Comparison of ENCODE assay signal across 8 cellular contexts in the genomic region with DNA sequence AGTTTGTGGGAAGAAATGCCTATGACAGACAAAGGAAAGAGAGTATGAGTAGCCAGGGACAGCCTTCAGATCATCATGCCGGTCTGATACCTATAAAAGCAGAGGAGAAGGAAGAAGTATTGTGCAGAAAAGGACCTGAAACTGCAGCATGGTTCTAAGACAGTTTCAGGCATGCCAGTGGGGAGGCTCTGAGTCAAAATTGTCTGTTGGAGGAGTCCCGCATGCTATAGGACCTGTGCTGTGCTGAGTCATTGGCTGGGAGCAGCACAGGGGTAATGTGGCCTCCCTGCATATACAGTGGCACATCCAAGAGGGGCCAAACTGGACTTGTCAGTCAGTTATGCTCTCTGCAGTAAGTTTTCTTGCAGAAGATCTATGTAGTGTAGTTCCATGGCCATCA. TPM values are rescaled to one million over a fixed set of nuclear protein-coding genes. Genes with fewer than 3 reads are reported as not detected.
DNase-seq lines count a peak whose midpoint lies in the region; ATAC-seq, FAIRE-seq and TF ChIP-seq lines count a peak whose summit lies in the region.

No MANE protein-coding gene starts in this region.

- CTCF ChIA-PET in HepG2 (lab: Yijun Ruan, JAX; ENCODE audit: low intra/inter-chr PET ratio, low total read pairs), result no interaction called here

- H3K9me3 ChIP-seq in mucosa of descending colon, result no peaks in the 10 kb centered on the region
- H3K9me3 ChIP-seq in esophagus squamous epithelium, result no peaks in the 10 kb centered on the region
- no peaks in the 10 kb centered on the region for H3K9me3 ChIP-seq in HepG2 (ENCODE audit: low read length)

- H3K4me1 ChIP-seq in mucosa of descending colon (ENCODE audit: low read depth), result no peaks in the 10 kb centered on the region
- no peaks in the 10 kb centered on the region for H3K4me1 ChIP-seq in esophagus squamous epithelium
- no peaks in the 10 kb centered on the region for H3K4me1 ChIP-seq in HepG2 (ENCODE audit: insufficient read depth, low read length)

- FAIRE-seq in GM12891 (lab: Jason Lieb, UNC), result peak; percentile 94
- FAIRE-seq in HepG2 (lab: Jason Lieb, UNC), result no peak

- no peak overlapping the region for H2AFZ ChIP-seq in HepG2 (ENCODE audit: low read length)

- H3K27me3 ChIP-seq in esophagus squamous epithelium (peaks cover 0 to 21% (median 0%) of the 10 kb centered on the region in 4 donors), HepG2 (ENCODE audit: control insufficient read depth in 1 of 2, insufficient read depth in 2 of 2, low read length in 2 of 2) (no peaks in the 10 kb centered on the region; a peak in 3 of 5 replicates)

- in situ Hi-C loops in HepG2 (cut with HindIII; ENCODE audit: extremely low pct_ligation_motif_present, low pct_unique_long_range_greater_than_20kb), result loop anchor here (25.0 kb wide), 1 partner anchor 298 kb away; no protein-coding TSS in a partner anchor

- no peak overlapping the region for H3K4me2 ChIP-seq in HepG2 (ENCODE audit: low read depth, low read length)

- no peak for TF ChIP-seq RAD21 in HepG2 (CRISPR knock-in tag; IDR thresholded peaks at IDR 0.05)

- no peaks in the 10 kb centered on the region for H4K20me1 ChIP-seq in HepG2 (ENCODE audit: insufficient read depth, low read length)

- no peak overlapping the region for H3K4me3 ChIP-seq in mucosa of descending colon
- no peak overlapping the region for H3K4me3 ChIP-seq in esophagus squamous epithelium
- H3K4me3 ChIP-seq in HepG2 (replicated peaks in 1 of 3; ENCODE audit: insufficient read depth in 1 of 3, low read depth in 2 of 3, low read length in 3 of 3), result no peak overlapping the region

- WGBS in esophagus squamous epithelium, 2 donors, result 19 to 28% methylated on average over 2 of the region's 2 CpGs
- 0% methylated on average over 1 of the region's 2 CpGs for WGBS in HepG2 (ENCODE audit: low lambda C conversion rate)

- BruUV-seq in HepG2 (replicated peaks; lab: Mats Ljungman, UMichigan), result no TSS peak

- no peaks in the 10 kb centered on the region for H3K36me3 ChIP-seq in mucosa of descending colon (ENCODE audit: low read depth)
- H3K36me3 ChIP-seq in esophagus squamous epithelium, result no peaks in the 10 kb centered on the region
- no peaks in the 10 kb centered on the region for H3K36me3 ChIP-seq in HepG2 (replicated peaks in 1 of 2; ENCODE audit: control insufficient read depth in 1 of 2, insufficient read depth in 2 of 2, low read length in 2 of 2)

- H3K79me2 ChIP-seq in HepG2 (ENCODE audit: insufficient read depth, low read length), result no peaks in the 10 kb centered on the region

- TF ChIP-seq EP300 in HepG2 (IDR thresholded peaks at IDR 0.05; ENCODE audit: low read depth in 2 of 2, low read length in 2 of 2) (no peak), HepG2 (CRISPR knock-in tag; IDR thresholded peaks at IDR 0.05; ENCODE audit: borderline replicate concordance) (no peak)

- intact Hi-C loops in mucosa of descending colon (cut with DNase I, micrococcal nuclease), result no loop called here
- intact Hi-C loops in esophagus squamous epithelium (cut with DNase I), result no loop called here
- intact Hi-C loops in HepG2 (cut with micrococcal nuclease; ENCODE audit: unreplicated experiment), result loop anchor here (10.0 kb wide), 1 partner anchor 306 kb away; no protein-coding TSS in a partner anchor

- DNase-seq in GM12891 (ENCODE audit: insufficient read length, low spot score) (peak; percentile 29), ureter (ENCODE audit: low spot score) (no peak), mucosa of descending colon (no peak), esophagus squamous epithelium (lab: John Stamatoyannopoulos, UW) (no peak), HepG2 (ENCODE audit: low spot score) (no peak)
- DNase-seq in activated naive CD4-positive, alpha-beta T cell treated with anti-CD3 and anti-CD28 coated beads, Interleukin-2, amount 50 U/mL, for 16 hours, result peak; percentile 25

- no peak for TF ChIP-seq CTCF in mucosa of descending colon (IDR thresholded peaks at IDR 0.05)
- TF ChIP-seq CTCF in esophagus squamous epithelium (IDR thresholded peaks at IDR 0.05), result no peak
- no peak for TF ChIP-seq CTCF in HepG2 (CRISPR knock-in tag; IDR thresholded peaks at IDR 0.05)

- H3K9ac ChIP-seq in HepG2 (ENCODE audit: insufficient read depth, low read depth, low read length), result no peak overlapping the region

- TF ChIP-seq POLR2A in GM12891 (IDR thresholded peaks at IDR 0.05; ENCODE audit: low read depth, low read length), result no peak
- TF ChIP-seq POLR2A in esophagus squamous epithelium (IDR thresholded peaks at IDR 0.05), result no peak
- TF ChIP-seq POLR2A in HepG2 (IDR thresholded peaks at IDR 0.05; ENCODE audit: insufficient read depth in 1 of 2, low read depth in 2 of 2, low read length in 2 of 2), result no peak

- POLR2A ChIA-PET in HepG2 (lab: Yijun Ruan, JAX), result no interaction called here

- ATAC-seq in GM19463 (IDR thresholded peaks at IDR 0.05; ENCODE audit: unreplicated experiment) (peak; percentile 100), HG03354 (IDR thresholded peaks at IDR 0.05; ENCODE audit: poor library complexity, severe bottlenecking, unreplicated experiment) (peak; percentile 100), mucosa of descending colon (no peak), HepG2 (no peak)

- H3K27ac ChIP-seq in esophagus squamous epithelium (no peak overlapping the region), HepG2 (ENCODE audit: extremely low read length, insufficient read depth, low read length) (no peak overlapping the region)

TF ChIP-seq in GM12891, 5 proteins besides CTCF, POLR2A, EP300 and RAD21:
- TF ChIP-seq PAX5 (IDR thresholded peaks at IDR 0.05; ENCODE audit: insufficient read depth, low read length, severe bottlenecking) (no peak), POU2F2 (IDR thresholded peaks at IDR 0.05; ENCODE audit: low read depth, low read length) (peak; percentile 77; the same call in 1 of the 2 replicates), POLR2AphosphoS5 (IDR thresholded peaks at IDR 0.05; ENCODE audit: low read depth, low read length) (no peak), SPI1 (IDR thresholded peaks at IDR 0.05; ENCODE audit: low read depth, low read length) (peak; percentile 65), TAF1 (IDR thresholded peaks at IDR 0.05; ENCODE audit: low read depth, low read length) (no peak)

TF ChIP-seq in HepG2, 621 proteins besides CTCF, POLR2A, EP300 and RAD21 (continues in another document):
- TF ChIP-seq ZNF775 (CRISPR knock-in tag; IDR thresholded peaks at IDR 0.05; ENCODE audit: borderline replicate concordance) (no peak), TBL1XR1 (IDR thresholded peaks at IDR 0.05; ENCODE audit: borderline replicate concordance, low read length, partially characterized antibody) (no peak), RFX3 (CRISPR knock-in tag; IDR thresholded peaks at IDR 0.05) (no peak), ZNF883 (CRISPR knock-in tag; IDR thresholded peaks at IDR 0.05; ENCODE audit: not compliant biosample characterization) (no peak), DNMT1 (CRISPR knock-in tag; IDR thresholded peaks at IDR 0.05) (no peak), KDM5A (IDR thresholded peaks at IDR 0.05; ENCODE audit: borderline replicate concordance, low read length) (no peak)
- TF ChIP-seq, protein P1, sequence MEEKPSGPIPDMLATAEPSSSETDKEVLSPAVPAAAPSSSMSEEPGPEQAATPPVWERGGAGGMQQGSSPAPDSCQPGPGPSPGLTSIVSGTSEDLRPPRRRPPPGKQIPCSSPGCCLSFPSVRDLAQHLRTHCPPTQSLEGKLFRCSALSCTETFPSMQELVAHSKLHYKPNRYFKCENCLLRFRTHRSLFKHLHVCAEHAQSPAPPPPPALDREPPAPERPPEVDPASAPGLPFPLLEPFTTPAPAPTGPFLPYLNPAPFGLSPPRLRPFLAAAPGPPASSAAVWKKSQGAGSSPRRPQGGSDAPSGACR (CRISPR knock-in tag; IDR thresholded peaks at IDR 0.05), result no peak
- TF ChIP-seq, protein P2, sequence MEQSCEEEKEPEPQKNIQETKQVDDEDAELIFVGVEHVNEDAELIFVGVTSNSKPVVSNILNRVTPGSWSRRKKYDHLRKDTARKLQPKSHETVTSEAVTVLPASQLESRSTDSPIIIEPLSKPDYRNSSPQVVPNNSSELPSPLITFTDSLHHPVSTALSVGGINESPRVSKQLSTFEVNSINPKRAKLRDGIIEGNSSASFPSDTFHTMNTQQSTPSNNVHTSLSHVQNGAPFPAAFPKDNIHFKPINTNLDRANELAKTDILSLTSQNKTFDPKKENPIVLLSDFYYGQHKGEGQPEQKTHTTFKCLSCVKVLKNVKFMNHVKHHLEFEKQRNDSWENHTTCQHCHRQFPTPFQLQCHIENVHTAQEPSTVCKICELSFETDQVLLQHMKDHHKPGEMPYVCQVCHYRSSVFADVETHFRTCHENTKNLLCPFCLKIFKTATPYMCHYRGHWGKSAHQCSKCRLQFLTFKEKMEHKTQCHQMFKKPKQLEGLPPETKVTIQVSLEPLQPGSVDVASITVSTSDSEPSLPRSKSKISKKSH (CRISPR knock-in tag; IDR thresholded peaks at IDR 0.05; ENCODE audit: borderline replicate concordance), result no peak

RNA-seq across cellular contexts. Expression of a gene that starts 40.7 kb away (rescaled TPM):
- polyA plus RNA-seq in GM12891 (2012; ENCODE audit: low read depth, missing spikeins), result not detected
- total RNA-seq in ureter (not detected), mucosa of descending colon (not detected), esophagus squamous epithelium (not detected), HepG2 (2016; rRNA removed; fragmentation: Illumina TruSeq; extraction: Trizol) (not detected in 2 replicates)
- not detected in 2 replicates for total RNA-seq in HepG2 (2016; cell fraction: cytosol; rRNA removed; fragmentation: Illumina TruSeq; extraction: Trizol; ENCODE audit: low read depth)
- total RNA-seq in HepG2 (2016; cell fraction: insoluble cytoplasmic fraction; rRNA removed; fragmentation: Illumina TruSeq; extraction: Trizol), result not detected in 2 replicates
- total RNA-seq in HepG2 (2016; cell fraction: membrane; rRNA removed; fragmentation: Illumina TruSeq; extraction: Trizol), result not detected in 2 replicates
- total RNA-seq in HepG2 (2016; cell fraction: nucleus; rRNA removed; fragmentation: Illumina TruSeq; extraction: Trizol), result not detected in 2 replicates
- polyA plus RNA-seq in HepG2 (2011; rRNA removed), result not detected in 2 replicates
- not detected in 2 replicates for polyA plus RNA-seq in HepG2 (2011; cell fraction: cytosol; rRNA removed)
- not detected in 2 replicates for polyA plus RNA-seq in HepG2 (2011; cell fraction: nucleus; rRNA removed)
- not detected in 2 replicates for polyA plus RNA-seq in HepG2 (2012)
- not detected in 2 replicates for polyA plus RNA-seq in HepG2 (2016; cell fraction: cytosol; fragmentation: Illumina TruSeq; extraction: Trizol; ENCODE audit: low read depth)
- polyA plus RNA-seq in HepG2 (2016; cell fraction: insoluble cytoplasmic fraction; fragmentation: Illumina TruSeq; extraction: Trizol; ENCODE audit: low read depth), result not detected in 2 replicates
- not detected in 2 replicates for polyA plus RNA-seq in HepG2 (2016; cell fraction: membrane; fragmentation: Illumina TruSeq; extraction: Trizol; ENCODE audit: low read depth)
- not detected in 2 replicates for polyA plus RNA-seq in HepG2 (2016; cell fraction: nucleus; fragmentation: Illumina TruSeq; extraction: Trizol; ENCODE audit: insufficient read depth, low read depth)
- polyA minus RNA-seq in HepG2 (2011; rRNA and poly(A)+ RNA removed; ENCODE audit: low replicate concordance), result not detected in 2 replicates
- not detected in 2 replicates for polyA minus RNA-seq in HepG2 (2011; cell fraction: cytosol; rRNA and poly(A)+ RNA removed)
- not detected in 2 replicates for polyA minus RNA-seq in HepG2 (2011; cell fraction: nucleus; rRNA and poly(A)+ RNA removed)

Comparison
In these comparisons a context has a peak if more than half of its experiments do, and no peak if none do; other contexts are left out.
1. DNase-seq: peak in GM12891 (single experiment) and activated naive CD4-positive, alpha-beta T cell treated with anti-CD3 and anti-CD28 coated beads, Interleukin-2, amount 50 U/mL, for 16 hours (single experiment); none in ureter (single experiment), mucosa of descending colon (0 of 3), esophagus squamous epithelium (single experiment) and HepG2 (single experiment).
2. ATAC-seq: peak in GM19463 (single experiment) and HG03354 (single experiment); none in mucosa of descending colon (single experiment) and HepG2 (single experiment).